ENCODE assay signal across 9 cellular contexts in genomic region chr6:6758915-6759654, GRCh38.
DNase-seq lines count a peak whose midpoint lies in the region; ATAC-seq and TF ChIP-seq lines count a peak whose summit lies in the region.
"Had no signal": no experiment of that assay in that cellular context is flagged by ENCODE, and none has a peak within 500 bp of the region (broad histone marks: within the 10 kb centered on the region; RNA-seq: fewer than 3 reads in every experiment).

No MANE protein-coding gene starts in this region.

- in situ Hi-C loops in gastrocnemius medialis (cut with MboI; ENCODE audit: low sequenced_read_pairs in 4 of 4): no loop called here

- H3K27ac Mint-ChIP-seq in CD8-positive, alpha-beta memory T cell: no peak overlapping the region
- H3K27ac Mint-ChIP-seq: T-helper 1 cell treated with Interleukin-12 subunit alpha and Interleukin-12 subunit beta and Interleukin-4 antibody, amounts not matched to agents 30 μg/mL and 1 μg/mL, for 36 hours had no signal

- H3K27me3 ChIP-seq in ascending aorta (no peaks in the 10 kb centered on the region), gastrocnemius medialis (no peaks in the 10 kb centered on the region)
- H3K27me3 ChIP-seq in CD8-positive, alpha-beta memory T cell (ENCODE audit: insufficient read depth, low read length, poor library complexity, severe bottlenecking): no peaks in the 10 kb centered on the region

- no peak overlapping the region for H3K4me3 ChIP-seq in ascending aorta
- peak overlapping the region in 3 of 4 donors; percentile 1 to 46 (median 1) for H3K4me3 ChIP-seq in gastrocnemius medialis
- H3K4me3 ChIP-seq in CD8-positive, alpha-beta memory T cell (ENCODE audit: low read length): no peak overlapping the region

- H3K27ac ChIP-seq in C4-2B (peak overlapping the region; percentile 2; the same call in 1 of the 2 replicates), ascending aorta (no peak overlapping the region), gastrocnemius medialis (peak overlapping the region in 3 of 4 donors; percentile 18 to 49 (median 33))
- no peak overlapping the region for H3K27ac ChIP-seq in CD8-positive, alpha-beta memory T cell (ENCODE audit: low read depth, low read length)

- no peaks in the 10 kb centered on the region for H3K9me3 ChIP-seq in ascending aorta
- no peaks in the 10 kb centered on the region for H3K9me3 ChIP-seq in gastrocnemius medialis
- H3K9me3 ChIP-seq in CD8-positive, alpha-beta memory T cell (ENCODE audit: low read length): no peaks in the 10 kb centered on the region

- POLR2A ChIA-PET in CD8-positive, alpha-beta memory T cell (lab: Charles Lee): no interaction called here

- H3K4me1 ChIP-seq in ascending aorta: no peaks in the 10 kb centered on the region
- H3K4me1 ChIP-seq in gastrocnemius medialis: peaks cover 6 to 7% of the 10 kb centered on the region in 2 donors
- H3K4me1 ChIP-seq in CD8-positive, alpha-beta memory T cell (ENCODE audit: insufficient read depth, low read length): no peaks in the 10 kb centered on the region

- peaks cover 8 to 26% of the 10 kb centered on the region in 2 donors for H3K27me3 Mint-ChIP-seq in CD8-positive, alpha-beta memory T cell

- no peaks in the 10 kb centered on the region for H3K36me3 Mint-ChIP-seq in CD8-positive, alpha-beta memory T cell

- no peak for TF ChIP-seq POLR2A in gastrocnemius medialis (IDR thresholded peaks at IDR 0.05)

- intact Hi-C loops in ascending aorta (cut with DNase I): no loop called here
- intact Hi-C loops in gastrocnemius medialis (cut with DNase I; ENCODE audit: low total_unique reads): no loop called here

- TF ChIP-seq CTCF in C4-2B (conservative IDR thresholded peaks at IDR 0.05) (no peak; the same call in 1 of the 2 replicates), ascending aorta (IDR thresholded peaks at IDR 0.05) (peak; percentile 11 to 31 (median 21)), gastrocnemius medialis (IDR thresholded peaks at IDR 0.05 in 4 of 5, conservative IDR thresholded peaks at IDR 0.05 in 1 of 5) (peak; percentile 40 to 66 (median 52))

- H3K4me3 Mint-ChIP-seq in CD8-positive, alpha-beta memory T cell: no peak overlapping the region
- H3K4me3 Mint-ChIP-seq: T-helper 1 cell treated with Interleukin-12 subunit alpha and Interleukin-12 subunit beta and Interleukin-4 antibody, amounts not matched to agents 30 μg/mL and 1 μg/mL, for 36 hours had no signal

- DNase-seq in NCI-H2196 treated with DMSO at 0.1 percent for 48 hours (lab: John Stamatoyannopoulos, UW; ENCODE audit: unreplicated experiment): peak; percentile 20
- peak in 1 of 2 donors; percentile 74 for DNase-seq in ascending aorta (ENCODE audit: low spot score in 2 of 2)
- DNase-seq in iPS DF 4.7 (ENCODE audit: extremely low read depth, low spot score): peak; percentile 66
- DNase-seq in gastrocnemius medialis: peak in 1 of 2 donors; percentile 55
- no peak for DNase-seq in CD8-positive, alpha-beta memory T cell

- H3K9me3 Mint-ChIP-seq in CD8-positive, alpha-beta memory T cell: no peaks in the 10 kb centered on the region
- H3K9me3 Mint-ChIP-seq: T-helper 1 cell treated with Interleukin-12 subunit alpha and Interleukin-12 subunit beta and Interleukin-4 antibody, amounts not matched to agents 30 μg/mL and 1 μg/mL, for 36 hours had no signal

- CTCF ChIA-PET in CD8-positive, alpha-beta memory T cell (lab: Charles Lee): interaction anchor here (0.8 to 1.3 kb wide), 5 partner anchors 8 to 484 kb away, joined by 3 to 5 read pairs (median 3); no protein-coding TSS in a partner anchor

- no peaks in the 10 kb centered on the region for H3K36me3 ChIP-seq in ascending aorta
- H3K36me3 ChIP-seq in gastrocnemius medialis: no peaks in the 10 kb centered on the region
- no peaks in the 10 kb centered on the region for H3K36me3 ChIP-seq in CD8-positive, alpha-beta memory T cell (ENCODE audit: insufficient read depth, low read length)

- H3K4me1 Mint-ChIP-seq in CD8-positive, alpha-beta memory T cell: no peaks in the 10 kb centered on the region

- ATAC-seq in GM18519 (IDR thresholded peaks at IDR 0.05; ENCODE audit: low FRiP score, unreplicated experiment) (peak; percentile 59), HG03045 (IDR thresholded peaks at IDR 0.05; ENCODE audit: unreplicated experiment) (peak; percentile 81), gastrocnemius medialis (peak; percentile 93 to 96)

Comparison
In these comparisons a context has a peak if more than half of its experiments do, and no peak if none do; other contexts are left out.
1. H3K27ac ChIP-seq: peak in C4-2B (single experiment) and gastrocnemius medialis (3 of 4); none in ascending aorta (0 of 2) and CD8-positive, alpha-beta memory T cell (single experiment).
2. DNase-seq: peak in NCI-H2196 treated with DMSO at 0.1 percent for 48 hours (single experiment) and iPS DF 4.7 (single experiment); none in CD8-positive, alpha-beta memory T cell (0 of 5).
3. H3K4me3 ChIP-seq: peak in gastrocnemius medialis (3 of 4); none in ascending aorta (0 of 2) and CD8-positive, alpha-beta memory T cell (single experiment).
4. Peak in every context shown above with its lines, with median percentiles within 50 percentile points of each other: ATAC-seq.